Comparison of ENCODE assay signal across 8 cellular contexts in genomic region chr5:125412561-125413535, GRCh38.
DNase-seq lines count a peak whose midpoint lies in the region; ATAC-seq and TF ChIP-seq lines count a peak whose summit lies in the region.

No MANE protein-coding gene starts in this region.

- ATAC-seq in GM18868 (IDR thresholded peaks at IDR 0.05; ENCODE audit: unreplicated experiment) (peak; percentile 58), HG03280 (IDR thresholded peaks at IDR 0.05; ENCODE audit: unreplicated experiment) (peak; percentile 37)

- H3K27me3 ChIP-seq in colonic mucosa: no peaks in the 10 kb centered on the region
- no peaks in the 10 kb centered on the region for H3K27me3 ChIP-seq in layer of hippocampus (ENCODE audit: control insufficient read depth, insufficient read depth, low read length)
- no peaks in the 10 kb centered on the region for H3K27me3 ChIP-seq in stomach

- TF ChIP-seq EP300 in stomach (IDR thresholded peaks at IDR 0.05): no peak

- intact Hi-C loops in colonic mucosa (cut with DNase I): no loop called here
- intact Hi-C loops in stomach (cut with DNase I; ENCODE audit: low total_unique reads): no loop called here

- no peak for TF ChIP-seq CTCF in colonic mucosa (IDR thresholded peaks at IDR 0.05)
- TF ChIP-seq CTCF in stomach (IDR thresholded peaks at IDR 0.05): peak in 4 of 7 experiments; percentile 12 to 23 (median 21)

- H3K27ac ChIP-seq in colonic mucosa (peak overlapping the region; percentile 1), layer of hippocampus (ENCODE audit: low read depth, low read length) (peak overlapping the region; percentile 88), stomach (peak overlapping the region; percentile 71 to 88 (median 77))

- H3K36me3 ChIP-seq in colonic mucosa (no peaks in the 10 kb centered on the region), stomach (no peaks in the 10 kb centered on the region)

- H3K4me1 ChIP-seq in colonic mucosa (no peaks in the 10 kb centered on the region), stomach (peaks cover 39 to 62% (median 54%) of the 10 kb centered on the region in 4 donors)

- H3K9me3 ChIP-seq in colonic mucosa (no peaks in the 10 kb centered on the region), stomach (no peaks in the 10 kb centered on the region)

- 13 to 27% (median 19%) methylated on average over 13 to 14 of the region's 14 CpGs for WGBS in stomach, 5 donors

- no peak overlapping the region for H3K4me3 ChIP-seq in colonic mucosa
- peak overlapping the region in 1 of 4 donors; percentile 12 for H3K4me3 ChIP-seq in stomach

- TF ChIP-seq POLR2A in stomach (IDR thresholded peaks at IDR 0.05): no peak

- DNase-seq in NCI-H69 (lab: John Stamatoyannopoulos, UW) (peak; percentile 99), colonic mucosa (peak; percentile 80), stomach (peak; percentile 81), LoVo (ENCODE audit: low spot score) (no peak), activated T-cell treated with anti-CD3 and anti-CD28 coated beads for 4 hours (no peak)

- H3K9ac ChIP-seq in colonic mucosa (ENCODE audit: low read depth in 2 of 2, low read length in 2 of 2): peak overlapping the region in 1 of 2 donors; percentile 72

Comparison
In these comparisons a context has a peak if more than half of its experiments do, and no peak if none do; other contexts are left out.
1. DNase-seq: peak in NCI-H69 (single experiment), colonic mucosa (single experiment) and stomach (single experiment); none in LoVo (single experiment) and activated T-cell treated with anti-CD3 and anti-CD28 coated beads for 4 hours (single experiment).
2. H3K27ac ChIP-seq: peak in every context shown above with its lines; median percentile 88 in layer of hippocampus; 77 in stomach; 1 in colonic mucosa.